Comparison of ENCODE assay signal across 11 cellular contexts in the genomic region with DNA sequence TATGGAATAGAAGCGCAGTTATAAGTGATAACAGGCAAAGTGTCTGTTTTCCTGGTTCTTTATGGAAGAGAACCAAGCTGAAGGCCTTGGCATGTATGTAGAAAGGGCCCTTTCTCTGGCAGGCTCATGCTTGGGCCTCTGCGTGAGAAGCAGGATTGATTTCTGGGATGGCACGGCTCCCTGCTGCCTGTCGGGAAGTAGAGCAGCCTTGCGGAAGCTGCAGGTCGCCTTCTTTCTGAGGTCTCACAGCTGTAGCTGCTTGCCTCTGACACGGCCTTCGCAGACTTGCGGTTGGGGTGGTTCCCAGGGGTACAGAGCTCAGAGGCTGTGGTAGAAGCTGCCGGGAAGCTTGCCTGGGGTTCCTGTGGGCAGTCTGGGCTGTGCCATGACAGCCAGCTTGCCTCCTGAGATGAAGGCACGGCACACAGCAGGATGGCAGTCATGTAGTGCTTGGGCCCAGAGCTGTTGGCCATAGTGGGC. TPM values are rescaled to one million over a fixed set of nuclear protein-coding genes. Genes with fewer than 3 reads are reported as not detected.
DNase-seq lines count a peak whose midpoint lies in the region; ATAC-seq and TF ChIP-seq lines count a peak whose summit lies in the region.
"Had no signal": no experiment of that assay in that cellular context is flagged by ENCODE, and none has a peak within 500 bp of the region (broad histone marks: within the 10 kb centered on the region; RNA-seq: fewer than 3 reads in every experiment).

No MANE protein-coding gene starts in this region.

- H3K4me2 ChIP-seq in fibroblast of lung (ENCODE audit: extremely low read depth, insufficient read depth, low read length): no peak overlapping the region

- H3K79me2 ChIP-seq in fibroblast of lung (ENCODE audit: control insufficient read depth, insufficient read depth, low read length): peaks cover 12% of the 10 kb centered on the region

- no peak overlapping the region for H3K9ac ChIP-seq in fibroblast of lung (ENCODE audit: insufficient read depth, low read length)
- H3K9ac ChIP-seq in stomach smooth muscle (ENCODE audit: low read length in 2 of 2): peak overlapping the region; percentile 81 to 86

- H3K9me3 ChIP-seq in fibroblast of lung (ENCODE audit: control insufficient read depth, insufficient read depth, low read depth, low read length) (no peaks in the 10 kb centered on the region), mucosa of descending colon (no peaks in the 10 kb centered on the region), stomach smooth muscle (ENCODE audit: control insufficient read depth in 2 of 2, low read length in 2 of 2) (no peaks in the 10 kb centered on the region)

- TF ChIP-seq CTCF in VCaP (conservative IDR thresholded peaks at IDR 0.05) (no peak), fibroblast of lung (conservative IDR thresholded peaks at IDR 0.05 in 1 of 2, IDR thresholded peaks at IDR 0.05 in 1 of 2; ENCODE audit: low read depth in 1 of 2, low read length in 2 of 2) (no peak), mucosa of descending colon (IDR thresholded peaks at IDR 0.05) (no peak)

- H3K27me3 ChIP-seq in fibroblast of lung (ENCODE audit: control insufficient read depth, insufficient read depth, low read length) (no peaks in the 10 kb centered on the region), stomach smooth muscle (ENCODE audit: control insufficient read depth in 1 of 2, insufficient read depth in 2 of 2, low read length in 2 of 2) (no peaks in the 10 kb centered on the region)

- no peaks in the 10 kb centered on the region for H3K36me3 ChIP-seq in fibroblast of lung (ENCODE audit: control insufficient read depth, insufficient read depth, low read length)
- H3K36me3 ChIP-seq in mucosa of descending colon (ENCODE audit: low read depth): no peaks in the 10 kb centered on the region
- peaks cover 5 to 8% of the 10 kb centered on the region in 2 donors for H3K36me3 ChIP-seq in stomach smooth muscle (ENCODE audit: control insufficient read depth in 2 of 2, insufficient read depth in 2 of 2, low read length in 2 of 2)

- no peaks in the 10 kb centered on the region for H4K20me1 ChIP-seq in fibroblast of lung (ENCODE audit: control insufficient read depth, extremely low read depth, insufficient read depth, low read length)

- intact Hi-C loops in mucosa of descending colon (cut with DNase I, micrococcal nuclease): no loop called here

- DNase-seq in fibroblast of lung (ENCODE audit: low read depth in 2 of 2) (peak; percentile 44 to 52), mucosa of descending colon (peak in 1 of 3 donors; percentile 9), COLO668 (lab: John Stamatoyannopoulos, UW; ENCODE audit: unreplicated experiment) (no peak), NCI-H2029 treated with DMSO at 0.1 percent for 48 hours (lab: John Stamatoyannopoulos, UW) (no peak), HuH-7 (ENCODE audit: low spot score) (no peak)
- DNase-seq: activated CD4-positive, alpha-beta T cell treated with anti-CD3 and anti-CD28 coated beads for 36 hours; mesendoderm; MM.1S had no signal

- peaks cover 2% of the 10 kb centered on the region for H3K4me1 ChIP-seq in fibroblast of lung (ENCODE audit: control insufficient read depth, extremely low read depth, insufficient read depth, low read length)
- peaks cover 6% of the 10 kb centered on the region for H3K4me1 ChIP-seq in mucosa of descending colon (ENCODE audit: low read depth)
- peaks cover 46% of the 10 kb centered on the region for H3K4me1 ChIP-seq in stomach smooth muscle (ENCODE audit: control insufficient read depth, insufficient read depth, low read length)

- no peak overlapping the region for H3K4me3 ChIP-seq in fibroblast of lung (replicated peaks in 1 of 4; ENCODE audit: control extremely low read depth in 1 of 4, insufficient read depth in 1 of 4, low read depth in 3 of 4, low read length in 4 of 4)
- H3K4me3 ChIP-seq in mucosa of descending colon: no peak overlapping the region
- peak overlapping the region; percentile 34 to 60 for H3K4me3 ChIP-seq in stomach smooth muscle (ENCODE audit: low read length in 2 of 2)

- H2AFZ ChIP-seq in fibroblast of lung (ENCODE audit: low read length): no peak overlapping the region

- ATAC-seq in mucosa of descending colon: peak; percentile 41
- ATAC-seq in GM19035 (IDR thresholded peaks at IDR 0.05; ENCODE audit: unreplicated experiment): no peak
- ATAC-seq: activated CD4-positive, alpha-beta T cell treated with anti-CD3 and anti-CD28 coated beads for 36 hours had no signal

- H3K27ac ChIP-seq in VCaP (peak overlapping the region; percentile 96), fibroblast of lung (ENCODE audit: insufficient read depth, low read length) (peak overlapping the region; percentile 78), stomach smooth muscle (ENCODE audit: low read length) (peak overlapping the region; percentile 99)

RNA-seq across cellular contexts. Expression of gene TRAPPC10, which starts 39.4 kb away (rescaled TPM):
- total RNA-seq in fibroblast of lung: 12.3 and 22.0 TPM in 2 replicates
- polyA plus RNA-seq in fibroblast of lung: 15.4 and 20.9 TPM in 2 replicates
- 12.0 and 14.0 TPM in 2 replicates for polyA plus RNA-seq in fibroblast of lung (2012)
- 48.1 and 63.5 TPM in 2 replicates for polyA minus RNA-seq in fibroblast of lung (ENCODE audit: low replicate concordance)
- total RNA-seq in mucosa of descending colon: 10 to 100 TPM; 57.7 to 86.8 (median 61.9) TPM

RNA-seq across cellular contexts. Expression of gene PWP2, which starts 55.7 kb away (rescaled TPM):
- total RNA-seq in fibroblast of lung (3.8 and 37.0 TPM in 2 replicates), mucosa of descending colon (10 to 100 TPM in 1 of 3 donors, 1 to 10 TPM in 2; 3.0 to 10.4 (median 4.5) TPM)
- 1.9 and 5.1 TPM in 2 replicates for polyA plus RNA-seq in fibroblast of lung
- 4.0 and 5.7 TPM in 2 replicates for polyA plus RNA-seq in fibroblast of lung (2012)
- polyA minus RNA-seq in fibroblast of lung (ENCODE audit: low replicate concordance): 30.2 TPM in 1 of 2 replicates, not detected in the other

Comparison
In these comparisons a context has a peak if more than half of its experiments do, and no peak if none do; other contexts are left out.
1. DNase-seq: peak in fibroblast of lung (2 of 2); none in COLO668 (single experiment), NCI-H2029 treated with DMSO at 0.1 percent for 48 hours (single experiment) and HuH-7 (single experiment).
2. H3K4me3 ChIP-seq: peak in stomach smooth muscle (2 of 2); none in fibroblast of lung (0 of 4) and mucosa of descending colon (single experiment).
3. Peak in every context shown above with its lines, with median percentiles within 50 percentile points of each other: H3K27ac ChIP-seq.